Comparison of ENCODE assay signal across 11 cellular contexts in the genomic region with DNA sequence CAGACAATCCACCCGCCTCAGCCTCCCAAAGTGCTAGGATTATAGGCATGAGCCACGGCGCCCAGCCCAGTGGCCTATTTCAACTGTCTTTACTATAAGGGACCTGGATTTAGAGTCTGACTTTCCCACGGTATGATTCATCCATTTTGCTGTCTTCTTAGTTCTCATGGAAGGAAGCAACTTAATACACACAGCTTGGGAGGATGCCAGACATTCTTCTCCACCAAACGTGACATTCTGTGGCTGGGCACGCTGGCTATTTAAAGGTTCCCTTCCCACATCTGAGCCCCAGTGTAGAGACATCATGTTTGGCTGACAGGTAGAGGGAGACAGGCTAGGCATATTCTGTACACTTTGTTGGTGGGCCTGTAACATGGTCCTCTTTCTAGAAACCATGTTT. TPM values are rescaled to one million over a fixed set of nuclear protein-coding genes. Genes with fewer than 3 reads are reported as not detected.
DNase-seq lines count a peak whose midpoint lies in the region; ATAC-seq, FAIRE-seq and TF ChIP-seq lines count a peak whose summit lies in the region.
"Had no signal": no experiment of that assay in that cellular context is flagged by ENCODE, and none has a peak within 500 bp of the region (broad histone marks: within the 10 kb centered on the region; RNA-seq: fewer than 3 reads in every experiment).

No MANE protein-coding gene starts in this region.

- H3K4me3 ChIP-seq in epithelial cell of proximal tubule (ENCODE audit: low read depth, low read length) (no peak overlapping the region), osteoblast (ENCODE audit: insufficient read depth, low read length) (no peak overlapping the region), ascending aorta (no peak overlapping the region)
- H3K4me3 ChIP-seq: lung had no signal

- no peaks in the 10 kb centered on the region for H3K27me3 Mint-ChIP-seq in activated T-cell treated with anti-CD3 and anti-CD28 coated beads, Interleukin-2, amount 50 U/mL, for 72 hours (ENCODE audit: low read depth)

- H3K9me3 Mint-ChIP-seq in activated T-cell treated with anti-CD3 and anti-CD28 coated beads, Interleukin-2, amount 50 U/mL, for 72 hours, result no peaks in the 10 kb centered on the region

- intact Hi-C loops in ascending aorta (cut with DNase I), result no loop called here

- no peak for ATAC-seq in GM19463 (IDR thresholded peaks at IDR 0.05; ENCODE audit: unreplicated experiment)
- ATAC-seq in activated T-cell treated with anti-CD3 and anti-CD28 coated beads, Interleukin-2, amount 50 U/mL, for 72 hours (replicated peaks in 1 of 2), result no peak
- no peak for ATAC-seq in GM18909 (IDR thresholded peaks at IDR 0.05; ENCODE audit: poor library complexity, unreplicated experiment)

- FAIRE-seq in RCC 7860 (lab: Jason Lieb, UNC), result peak; percentile 84

- peaks cover 3% of the 10 kb centered on the region for H3K27me3 ChIP-seq in osteoblast (ENCODE audit: insufficient read depth, low read length)
- H3K27me3 ChIP-seq in ascending aorta, result no peaks in the 10 kb centered on the region

- no peaks in the 10 kb centered on the region for H4K20me1 ChIP-seq in osteoblast (ENCODE audit: insufficient read depth, low read length)

- H3K27ac Mint-ChIP-seq in activated T-cell treated with anti-CD3 and anti-CD28 coated beads, Interleukin-2, amount 50 U/mL, for 72 hours, result no peak overlapping the region
- H3K27ac Mint-ChIP-seq: T-helper 1 cell treated with Interleukin-12 subunit alpha and Interleukin-12 subunit beta and Interleukin-4 antibody, amounts not matched to agents 30 μg/mL and 1 μg/mL, for 36 hours had no signal

- H3K36me3 ChIP-seq in osteoblast (ENCODE audit: insufficient read depth, low read length) (no peaks in the 10 kb centered on the region), ascending aorta (no peaks in the 10 kb centered on the region)

- H3K79me2 ChIP-seq in osteoblast (ENCODE audit: insufficient read depth, low read length), result no peaks in the 10 kb centered on the region

- no peaks in the 10 kb centered on the region for H3K36me3 Mint-ChIP-seq in activated T-cell treated with anti-CD3 and anti-CD28 coated beads, Interleukin-2, amount 50 U/mL, for 72 hours (ENCODE audit: insufficient read depth in 2 of 2)

- no peak overlapping the region for H3K4me3 Mint-ChIP-seq in activated T-cell treated with anti-CD3 and anti-CD28 coated beads, Interleukin-2, amount 50 U/mL, for 72 hours
- H3K4me3 Mint-ChIP-seq: T-helper 1 cell treated with Interleukin-12 subunit alpha and Interleukin-12 subunit beta and Interleukin-4 antibody, amounts not matched to agents 30 μg/mL and 1 μg/mL, for 36 hours had no signal

- DNase-seq in ELF-1 (ENCODE audit: low read depth, low spot score) (peak; percentile 46), RCC 7860 (ENCODE audit: low spot score) (peak; percentile 87), epithelial cell of proximal tubule (ENCODE audit: low read depth) (peak; percentile 96), osteoblast (ENCODE audit: insufficient read length, low spot score, missing footprints) (peak; percentile 88), ascending aorta (ENCODE audit: low spot score in 2 of 2) (no peak)
- no peak for DNase-seq in activated T-cell treated with anti-CD3 and anti-CD28 coated beads, Interleukin-2, amount 50 U/mL, for 72 hours
- DNase-seq: effector CD4-positive, alpha-beta T cell had no signal

- no peak overlapping the region for H2AFZ ChIP-seq in osteoblast (ENCODE audit: low read length)

- no peak overlapping the region for H3K4me2 ChIP-seq in osteoblast (ENCODE audit: insufficient read depth, low read length)

- H3K27ac ChIP-seq in osteoblast (ENCODE audit: low read depth, low read length) (no peak overlapping the region), ascending aorta (no peak overlapping the region)

- H3K9me3 ChIP-seq in osteoblast (ENCODE audit: low read depth, low read length) (peaks cover 3% of the 10 kb centered on the region), ascending aorta (no peaks in the 10 kb centered on the region)

- H3K4me1 ChIP-seq in osteoblast (ENCODE audit: insufficient read depth, low read length) (no peaks in the 10 kb centered on the region), ascending aorta (no peaks in the 10 kb centered on the region)

- TF ChIP-seq CTCF in epithelial cell of proximal tubule (conservative IDR thresholded peaks at IDR 0.05; ENCODE audit: low read depth, low read length) (peak; percentile 23), osteoblast (IDR thresholded peaks at IDR 0.05; ENCODE audit: extremely low read depth, low read depth, low read length) (no peak), ascending aorta (IDR thresholded peaks at IDR 0.05) (no peak)

- H3K4me1 Mint-ChIP-seq in activated T-cell treated with anti-CD3 and anti-CD28 coated beads, Interleukin-2, amount 50 U/mL, for 72 hours (ENCODE audit: low read depth), result no peaks in the 10 kb centered on the region

RNA-seq across cellular contexts. Expression of a gene that starts 26.2 kb away (rescaled TPM):
- 0.29 and 2.5 TPM in 2 replicates for total RNA-seq in epithelial cell of proximal tubule
- total RNA-seq in osteoblast, result 14.7 and 17.0 TPM in 2 replicates
- total RNA-seq in activated T-cell treated with anti-CD3 and anti-CD28 coated beads, Interleukin-2, amount 50 U/mL, for 72 hours, result 10 to 100 TPM in 1 of 2 donors, 1 to 10 TPM in 1; 5.4 to 13.4 TPM
- 53.9 TPM for total RNA-seq in ascending aorta

RNA-seq across cellular contexts. Expression of a gene that starts 39.9 kb away (rescaled TPM):
- total RNA-seq in epithelial cell of proximal tubule, result 29.1 and 29.7 TPM in 2 replicates
- total RNA-seq in osteoblast, result 40.9 and 41.5 TPM in 2 replicates
- 10 to 100 TPM; 38.3 to 43.4 TPM for total RNA-seq in activated T-cell treated with anti-CD3 and anti-CD28 coated beads, Interleukin-2, amount 50 U/mL, for 72 hours
- 9.4 TPM for total RNA-seq in ascending aorta

Comparison
In these comparisons a context has a peak if more than half of its experiments do, and no peak if none do; other contexts are left out.
1. DNase-seq: peak in ELF-1 (single experiment), RCC 7860 (single experiment), epithelial cell of proximal tubule (single experiment) and osteoblast (single experiment); none in activated T-cell treated with anti-CD3 and anti-CD28 coated beads, Interleukin-2, amount 50 U/mL, for 72 hours (0 of 2) and ascending aorta (0 of 2).